In the genomic region with DNA sequence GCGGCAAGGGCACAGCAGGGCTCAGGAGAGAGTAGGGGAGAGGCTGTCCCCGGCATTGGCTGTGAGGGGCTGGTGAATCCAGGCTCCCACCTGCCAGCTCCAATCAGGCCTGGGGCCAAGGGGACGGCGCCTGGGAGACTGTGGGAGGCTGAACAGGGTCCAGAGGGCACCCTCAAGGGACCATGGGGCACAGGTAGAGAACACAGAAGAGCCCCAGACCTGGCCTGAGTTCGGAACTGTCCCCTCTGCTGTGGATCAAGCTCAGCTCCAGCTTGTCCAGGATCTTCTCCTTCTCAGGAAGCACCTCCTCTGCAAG, we compare ENCODE assay signal across 17 cellular contexts.
DNase-seq lines count a peak whose midpoint lies in the region; ATAC-seq, FAIRE-seq and TF ChIP-seq lines count a peak whose summit lies in the region.
"Had no signal": no experiment of that assay in that cellular context is flagged by ENCODE, and none has a peak within 500 bp of the region (broad histone marks: within the 10 kb centered on the region; RNA-seq: fewer than 3 reads in every experiment).

No MANE protein-coding gene starts in this region.

- TF ChIP-seq CTCF in glutamatergic neuron (IDR thresholded peaks at IDR 0.05; ENCODE audit: partially characterized antibody, unreplicated experiment): no peak
- TF ChIP-seq CTCF in lower lobe of right lung (IDR thresholded peaks at IDR 0.05): no peak
- TF ChIP-seq CTCF in D721Med (IDR thresholded peaks at IDR 0.05; ENCODE audit: insufficient read depth, missing control alignments): no peak

- intact Hi-C loops in Right ventricle myocardium inferior (cut with DNase I): no loop called here
- intact Hi-C loops in left cardiac atrium (cut with DNase I): no loop called here
- intact Hi-C loops in lower lobe of right lung (cut with DNase I): no loop called here

- no peak for FAIRE-seq in D721Med (lab: Jason Lieb, UNC)
- FAIRE-seq: G401.6, GM12891 had no signal

- no peak overlapping the region for H3K27ac Mint-ChIP-seq in glutamatergic neuron (ENCODE audit: unreplicated experiment)
- H3K27ac Mint-ChIP-seq: CD4-positive, CD25-positive, alpha-beta regulatory T cell; CD8-positive, alpha-beta memory T cell had no signal

- ATAC-seq in Right ventricle myocardium inferior (no peak), left cardiac atrium (no peak), lower lobe of right lung (no peak)

- peaks cover 0 to 10% (median 0%) of the 10 kb centered on the region in 11 experiments; a peak in 1 of 22 replicates for H4K20me1 ChIP-seq in BLaER1 treated with 17β-estradiol and CSF1 and Interleukin-3, amounts not matched to agents 10 nM and 100 nM

- H3K36me3 ChIP-seq in BLaER1 treated with 17β-estradiol and CSF1 and Interleukin-3, amounts not matched to agents 10 nM and 100 nM: no peaks in the 10 kb centered on the region
- no peaks in the 10 kb centered on the region for H3K36me3 ChIP-seq in lower lobe of right lung
- H3K36me3 ChIP-seq: HAP-1 had no signal

- H3K4me1 Mint-ChIP-seq in glutamatergic neuron (ENCODE audit: low read depth, unreplicated experiment): no peaks in the 10 kb centered on the region

- H3K4me2 ChIP-seq in BLaER1 treated with 17β-estradiol and CSF1 and Interleukin-3, amounts not matched to agents 10 nM and 100 nM: peak overlapping the region in 8 of 11 experiments; percentile 31 to 68 (median 44); a peak in 14 of 22 replicates

- H3K27ac ChIP-seq in BLaER1 treated with 17β-estradiol and CSF1 and Interleukin-3, amounts not matched to agents 10 nM and 100 nM: no peak overlapping the region
- no peak overlapping the region for H3K27ac ChIP-seq in lower lobe of right lung
- H3K27ac ChIP-seq: GM23248 had no signal

- H3K27me3 ChIP-seq in BLaER1 treated with 17β-estradiol and CSF1 and Interleukin-3, amounts not matched to agents 10 nM and 100 nM: no peaks in the 10 kb centered on the region
- H3K27me3 ChIP-seq in lower lobe of right lung (ENCODE audit: low read depth): peaks cover 28% of the 10 kb centered on the region

- H3K4me3 Mint-ChIP-seq in glutamatergic neuron (ENCODE audit: unreplicated experiment): no peak overlapping the region
- H3K4me3 Mint-ChIP-seq: CD4-positive, CD25-positive, alpha-beta regulatory T cell; CD8-positive, alpha-beta memory T cell had no signal

- peaks cover 8 to 22% (median 15%) of the 10 kb centered on the region in 11 experiments; a peak in 21 of 22 replicates for H3K9me3 ChIP-seq in BLaER1 treated with 17β-estradiol and CSF1 and Interleukin-3, amounts not matched to agents 10 nM and 100 nM (replicated peaks in 1 of 11)
- peaks cover 5% of the 10 kb centered on the region for H3K9me3 ChIP-seq in lower lobe of right lung
- H3K9me3 ChIP-seq: HAP-1 had no signal

- H3K9ac ChIP-seq in BLaER1 treated with 17β-estradiol and CSF1 and Interleukin-3, amounts not matched to agents 10 nM and 100 nM: no peak overlapping the region
- H3K9ac ChIP-seq: GM23248 had no signal

- peaks cover 4% of the 10 kb centered on the region for H3K27me3 Mint-ChIP-seq in glutamatergic neuron (ENCODE audit: unreplicated experiment)
- H3K27me3 Mint-ChIP-seq: CD4-positive, CD25-positive, alpha-beta regulatory T cell had no signal

- DNase-seq in Right ventricle myocardium inferior (ENCODE audit: missing footprints) (peak; percentile 23), left cardiac atrium (no peak), glutamatergic neuron (peak; percentile 12), lower lobe of right lung (peak; percentile 24), D721Med (ENCODE audit: insufficient read length, low spot score) (no peak), NCI-H446 (lab: John Stamatoyannopoulos, UW) (no peak), HuH-7.5 (ENCODE audit: low spot score) (no peak)
- DNase-seq: 8988T; C1 segment of cervical spinal cord; CD4-positive, CD25-positive, alpha-beta regulatory T cell; COR-L47; GM23248 had no signal

- H3K36me3 Mint-ChIP-seq in glutamatergic neuron (ENCODE audit: unreplicated experiment): peaks cover 11% of the 10 kb centered on the region
- H3K36me3 Mint-ChIP-seq: CD8-positive, alpha-beta memory T cell had no signal

- H3K4me3 ChIP-seq in BLaER1 treated with 17β-estradiol and CSF1 and Interleukin-3, amounts not matched to agents 10 nM and 100 nM: no peak overlapping the region
- H3K4me3 ChIP-seq in lower lobe of right lung: no peak overlapping the region
- H3K4me3 ChIP-seq: GM23248, HAP-1 had no signal

- H3K4me1 ChIP-seq in BLaER1 treated with 17β-estradiol and CSF1 and Interleukin-3, amounts not matched to agents 10 nM and 100 nM: peaks cover 5 to 35% (median 26%) of the 10 kb centered on the region in 10 experiments; a peak in 18 of 20 replicates
- no peaks in the 10 kb centered on the region for H3K4me1 ChIP-seq in lower lobe of right lung
- H3K4me1 ChIP-seq: HAP-1 had no signal

- H3K9me3 Mint-ChIP-seq in glutamatergic neuron (ENCODE audit: unreplicated experiment): peaks cover 2% of the 10 kb centered on the region

Comparison
In these comparisons a context has a peak if more than half of its experiments do, and no peak if none do; other contexts are left out.
1. DNase-seq: peak in Right ventricle myocardium inferior (single experiment), glutamatergic neuron (single experiment) and lower lobe of right lung (single experiment); none in left cardiac atrium (single experiment), D721Med (single experiment), NCI-H446 (0 of 2) and HuH-7.5 (single experiment).